In genomic region chr1:100538935-100539835, GRCh38 we compare ENCODE assay signal across 8 cellular contexts. TPM values are rescaled to one million over a fixed set of nuclear protein-coding genes. Genes with fewer than 3 reads are reported as not detected.
DNase-seq lines count a peak whose midpoint lies in the region; ATAC-seq, FAIRE-seq and TF ChIP-seq lines count a peak whose summit lies in the region.

No MANE protein-coding gene starts in this region.

- H3K27ac ChIP-seq in CD4-positive, CD25-positive, alpha-beta regulatory T cell (ENCODE audit: insufficient read depth, low read length, poor library complexity, severe bottlenecking) = no peak overlapping the region
- H3K27ac ChIP-seq in HL-60 (replicated peaks) = no peak overlapping the region
- no peak overlapping the region for H3K27ac ChIP-seq in esophagus (ENCODE audit: low read depth in 2 of 2, low read length in 1 of 2)
- no peak overlapping the region for H3K27ac ChIP-seq in naive thymus-derived CD4-positive, alpha-beta T cell (ENCODE audit: low read depth, low read length)
- no peak overlapping the region for H3K27ac ChIP-seq in urinary bladder (ENCODE audit: low read depth)

- no peaks in the 10 kb centered on the region for H3K36me3 ChIP-seq in CD4-positive, CD25-positive, alpha-beta regulatory T cell (ENCODE audit: control insufficient read depth, insufficient read depth, low read length)
- no peaks in the 10 kb centered on the region for H3K36me3 ChIP-seq in esophagus (ENCODE audit: control insufficient read depth in 2 of 2, insufficient read depth in 2 of 2, low read length in 1 of 2)
- H3K36me3 ChIP-seq in naive thymus-derived CD4-positive, alpha-beta T cell (ENCODE audit: control insufficient read depth in 2 of 3, insufficient read depth in 3 of 3, low read length in 3 of 3) = no peaks in the 10 kb centered on the region
- no peaks in the 10 kb centered on the region for H3K36me3 ChIP-seq in urinary bladder (ENCODE audit: insufficient read depth)

- no peaks in the 10 kb centered on the region for H3K9me3 ChIP-seq in CD4-positive, CD25-positive, alpha-beta regulatory T cell (ENCODE audit: control insufficient read depth in 2 of 2, low read length in 2 of 2)
- no peaks in the 10 kb centered on the region for H3K9me3 ChIP-seq in esophagus (ENCODE audit: control insufficient read depth in 2 of 2, insufficient read depth in 1 of 2, low read depth in 1 of 2, low read length in 1 of 2)
- no peaks in the 10 kb centered on the region for H3K9me3 ChIP-seq in naive thymus-derived CD4-positive, alpha-beta T cell (ENCODE audit: control insufficient read depth in 2 of 3, low read length in 3 of 3)

- H3K9me3 Mint-ChIP-seq in CD4-positive, CD25-positive, alpha-beta regulatory T cell = peaks cover 0 to 6% (median 0%) of the 10 kb centered on the region in 7 donors
- no peaks in the 10 kb centered on the region for H3K9me3 Mint-ChIP-seq in naive thymus-derived CD4-positive, alpha-beta T cell

- intact Hi-C loops in naive thymus-derived CD4-positive, alpha-beta T cell (cut with micrococcal nuclease) = loop anchor here in 1 of 2 donors (5.0 to 10.0 kb wide), 2 partner anchors 187 to 404 kb away; partner anchors contain the start of genes CDC14A, SASS6 and TRMT13

- H3K4me1 ChIP-seq in CD4-positive, CD25-positive, alpha-beta regulatory T cell (ENCODE audit: control insufficient read depth, insufficient read depth, low read length, poor library complexity, severe bottlenecking) = peaks cover 15% of the 10 kb centered on the region
- H3K4me1 ChIP-seq in esophagus (ENCODE audit: control insufficient read depth in 2 of 2, insufficient read depth in 2 of 2, low read length in 1 of 2) = peaks cover 3 to 11% of the 10 kb centered on the region in 2 donors
- H3K4me1 ChIP-seq in naive thymus-derived CD4-positive, alpha-beta T cell (ENCODE audit: control insufficient read depth in 2 of 2, insufficient read depth in 2 of 2, low read length in 2 of 2) = peaks cover 5% of the 10 kb centered on the region in 2 donors
- H3K4me1 ChIP-seq in urinary bladder (ENCODE audit: insufficient read depth) = no peaks in the 10 kb centered on the region

- POLR2A ChIA-PET in naive thymus-derived CD4-positive, alpha-beta T cell (lab: Charles Lee) = no interaction called here

- peak overlapping the region in 3 of 4 donors; percentile 66 to 71 (median 68) for H3K4me3 Mint-ChIP-seq in CD4-positive, CD25-positive, alpha-beta regulatory T cell
- peak overlapping the region; percentile 62 to 86 (median 74) for H3K4me3 Mint-ChIP-seq in naive thymus-derived CD4-positive, alpha-beta T cell

- H3K27me3 Mint-ChIP-seq in CD4-positive, CD25-positive, alpha-beta regulatory T cell = peaks cover 83% of the 10 kb centered on the region
- peaks cover 50 to 83% (median 55%) of the 10 kb centered on the region in 5 donors for H3K27me3 Mint-ChIP-seq in naive thymus-derived CD4-positive, alpha-beta T cell

- H3K36me3 Mint-ChIP-seq in CD4-positive, CD25-positive, alpha-beta regulatory T cell = no peaks in the 10 kb centered on the region
- H3K36me3 Mint-ChIP-seq in naive thymus-derived CD4-positive, alpha-beta T cell = no peaks in the 10 kb centered on the region

- H3K27ac Mint-ChIP-seq in CD4-positive, CD25-positive, alpha-beta regulatory T cell = peak overlapping the region in 1 of 3 donors; percentile 28
- no peak overlapping the region for H3K27ac Mint-ChIP-seq in naive thymus-derived CD4-positive, alpha-beta T cell

- peaks cover 4 to 13% (median 9%) of the 10 kb centered on the region in 4 donors for H3K4me1 Mint-ChIP-seq in CD4-positive, CD25-positive, alpha-beta regulatory T cell
- peaks cover 0 to 16% (median 12%) of the 10 kb centered on the region in 7 donors for H3K4me1 Mint-ChIP-seq in naive thymus-derived CD4-positive, alpha-beta T cell

- ATAC-seq in CD4-positive, CD25-positive, alpha-beta regulatory T cell (ENCODE audit: low read depth in 2 of 2) = peak; percentile 43 to 44
- ATAC-seq in naive thymus-derived CD4-positive, alpha-beta T cell = peak; percentile 61
- no peak for ATAC-seq in GM19452 (IDR thresholded peaks at IDR 0.05; ENCODE audit: unreplicated experiment)

- H3K4me3 ChIP-seq in CD4-positive, CD25-positive, alpha-beta regulatory T cell (ENCODE audit: low read depth, low read length) = no peak overlapping the region
- H3K4me3 ChIP-seq in HL-60 (replicated peaks; ENCODE audit: insufficient read depth, low read length) = peak overlapping the region; percentile 36
- H3K4me3 ChIP-seq in esophagus (ENCODE audit: low read depth in 1 of 2, low read length in 2 of 2) = peak overlapping the region; percentile 34 to 38
- H3K4me3 ChIP-seq in naive thymus-derived CD4-positive, alpha-beta T cell (ENCODE audit: low read length) = peak overlapping the region; percentile 53
- H3K4me3 ChIP-seq in urinary bladder (ENCODE audit: low read depth, low read length) = peak overlapping the region; percentile 43

- FAIRE-seq in urothelium cell line (lab: Jason Lieb, UNC) = no peak

- CTCF ChIA-PET in naive thymus-derived CD4-positive, alpha-beta T cell (lab: Charles Lee) = no interaction called here

- 1% methylated on average over 94 to 101 of the region's 101 CpGs for WGBS in esophagus, 2 donors
- under 1% methylated on average over 101 of the region's 101 CpGs for WGBS in urinary bladder

- DNase-seq in CD4-positive, CD25-positive, alpha-beta regulatory T cell = peak in 1 of 3 donors; percentile 42
- DNase-seq in HL-60 (ENCODE audit: low read depth in 1 of 2, low spot score in 1 of 2) = peak in 1 of 2 experiments; percentile 53
- DNase-seq in activated CD4-positive, alpha-beta T cell treated with anti-CD3 and anti-CD28 coated beads, Interleukin-2, amount 50 U/mL, for 4 hours = peak; percentile 4 to 6
- DNase-seq in naive thymus-derived CD4-positive, alpha-beta T cell = peak in 7 of 9 donors; percentile 6 to 44 (median 23)
- no peak for DNase-seq in urothelium cell line (ENCODE audit: low spot score)

- no peak for TF ChIP-seq CTCF in HL-60 (IDR thresholded peaks at IDR 0.05; ENCODE audit: insufficient read depth, low read length)

- peaks cover 45% of the 10 kb centered on the region for H3K27me3 ChIP-seq in CD4-positive, CD25-positive, alpha-beta regulatory T cell (ENCODE audit: control insufficient read depth, insufficient read depth, low read length)
- H3K27me3 ChIP-seq in HL-60 (ENCODE audit: insufficient read depth, poor library complexity, severe bottlenecking) = no peaks in the 10 kb centered on the region
- peaks cover 0 to 7% of the 10 kb centered on the region in 2 donors for H3K27me3 ChIP-seq in esophagus (ENCODE audit: control insufficient read depth in 1 of 2, insufficient read depth in 2 of 2, low read length in 2 of 2)
- H3K27me3 ChIP-seq in naive thymus-derived CD4-positive, alpha-beta T cell (ENCODE audit: control insufficient read depth in 2 of 2, insufficient read depth in 2 of 2, low read length in 2 of 2) = peaks cover 4 to 7% of the 10 kb centered on the region in 2 donors

RNA-seq across cellular contexts. Expression of gene GPR88, which starts 1.2 kb away (rescaled TPM):
- not detected for total RNA-seq in CD4-positive, CD25-positive, alpha-beta regulatory T cell
- polyA plus RNA-seq in CD4-positive, CD25-positive, alpha-beta regulatory T cell = not detected
- under 1 TPM in 1 of 2 donors, not detected in 1; 0.02 TPM for polyA plus RNA-seq in esophagus
- total RNA-seq in naive thymus-derived CD4-positive, alpha-beta T cell = under 1 TPM in 4 of 5 experiments, not detected in 1; 0.08 to 0.16 (median 0.12) TPM
- polyA plus RNA-seq in naive thymus-derived CD4-positive, alpha-beta T cell = not detected
- total RNA-seq in urinary bladder = 2.1 TPM
- polyA plus RNA-seq in urinary bladder = 0.09 TPM
